24 cellular contexts compared by ENCODE assay signal in the genomic region with DNA sequence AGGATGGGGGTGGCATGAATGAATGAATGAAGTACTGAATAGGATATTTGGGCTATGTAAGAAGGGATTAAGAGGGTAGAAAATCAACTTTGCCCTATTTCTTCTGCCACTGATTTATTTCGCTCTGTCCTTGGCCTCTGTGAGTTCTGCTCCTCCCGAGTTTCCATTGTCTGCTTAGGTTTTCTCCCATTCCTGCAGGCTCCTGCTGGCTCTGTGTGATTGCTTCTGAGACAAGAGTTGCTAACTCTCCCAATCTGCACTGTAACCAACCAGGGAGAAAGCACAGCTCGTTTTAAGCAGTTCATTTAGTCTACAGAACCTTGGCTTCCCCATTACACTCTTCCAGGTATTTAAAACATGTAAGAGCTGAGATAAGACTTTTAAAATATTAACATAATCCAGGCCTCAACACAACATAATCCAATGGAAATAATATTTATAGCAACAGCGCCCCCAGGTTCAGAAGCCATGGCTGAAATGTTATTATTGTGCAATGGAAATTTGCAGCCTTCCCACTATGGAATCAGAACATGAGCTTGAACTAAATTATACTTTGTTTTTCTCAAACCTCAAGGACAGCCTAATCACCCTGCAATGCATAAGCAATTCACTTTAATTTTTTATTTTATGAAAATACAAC.
DNase-seq lines count a peak whose midpoint lies in the region; ATAC-seq, FAIRE-seq and TF ChIP-seq lines count a peak whose summit lies in the region.
"Had no signal": no experiment of that assay in that cellular context is flagged by ENCODE, and none has a peak within 500 bp of the region (broad histone marks: within the 10 kb centered on the region; RNA-seq: fewer than 3 reads in every experiment).

No MANE protein-coding gene starts in this region.

- no peak for TF ChIP-seq CTCF in HepG2 (CRISPR knock-in tag; IDR thresholded peaks at IDR 0.05)
- peak in 1 of 4 donors; percentile 21 for TF ChIP-seq CTCF in right lobe of liver (IDR thresholded peaks at IDR 0.05)
- TF ChIP-seq CTCF in body of pancreas (IDR thresholded peaks at IDR 0.05): peak in 5 of 7 experiments; percentile 7 to 31 (median 18)
- TF ChIP-seq CTCF in liver (IDR thresholded peaks at IDR 0.05; ENCODE audit: low read depth, low read length, missing input control): no peak
- TF ChIP-seq CTCF in esophagus squamous epithelium (IDR thresholded peaks at IDR 0.05): no peak

- H3K9me3 ChIP-seq in HepG2 (ENCODE audit: low read length): no peaks in the 10 kb centered on the region
- H3K9me3 ChIP-seq in right lobe of liver: no peaks in the 10 kb centered on the region
- H3K9me3 ChIP-seq in body of pancreas: no peaks in the 10 kb centered on the region
- no peaks in the 10 kb centered on the region for H3K9me3 ChIP-seq in liver (ENCODE audit: control insufficient read depth in 4 of 4, low read length in 3 of 4)
- H3K9me3 ChIP-seq in esophagus squamous epithelium: no peaks in the 10 kb centered on the region
- no peaks in the 10 kb centered on the region for H3K9me3 ChIP-seq in CD8-positive, alpha-beta memory T cell (ENCODE audit: low read length)

- no peak overlapping the region for H3K4me3 Mint-ChIP-seq in CD8-positive, alpha-beta memory T cell
- H3K4me3 Mint-ChIP-seq: activated CD4-positive, alpha-beta memory T cell treated with anti-CD3 and anti-CD28 coated beads, Interleukin-2, amount 10 ng/mL, durations not matched to agents 7 days and 5 days; activated naive CD4-positive, alpha-beta T cell treated with anti-CD3 and anti-CD28 coated beads, Interleukin-2, amount 50 U/mL, for 24 hours; activated T-cell treated with anti-CD3 and anti-CD28 coated beads, Interleukin-2, amount 50 U/mL, for 4 hours; CD4-positive, CD25-positive, alpha-beta regulatory T cell; immature natural killer cell; naive B cell; WTC11 had no signal

- no peaks in the 10 kb centered on the region for H3K9me3 Mint-ChIP-seq in CD8-positive, alpha-beta memory T cell
- H3K9me3 Mint-ChIP-seq: activated CD4-positive, alpha-beta memory T cell treated with anti-CD3 and anti-CD28 coated beads, Interleukin-2, amount 10 ng/mL, durations not matched to agents 7 days and 5 days; activated naive CD4-positive, alpha-beta T cell treated with anti-CD3 and anti-CD28 coated beads, Interleukin-2, amount 50 U/mL, for 24 hours; activated T-cell treated with anti-CD3 and anti-CD28 coated beads, Interleukin-2, amount 50 U/mL, for 4 hours; CD4-positive, CD25-positive, alpha-beta regulatory T cell; immature natural killer cell; naive B cell; WTC11 had no signal

- DNase-seq in HepG2 (ENCODE audit: low spot score) (no peak), right lobe of liver (no peak), body of pancreas (peak in 2 of 4 donors; percentile 20 to 37), NCI-H446 (lab: John Stamatoyannopoulos, UW) (no peak), esophagus squamous epithelium (lab: John Stamatoyannopoulos, UW) (no peak), pons (ENCODE audit: low spot score) (no peak)
- no peak for DNase-seq in CD8-positive, alpha-beta memory T cell
- DNase-seq: ACHN; activated CD4-positive, alpha-beta memory T cell treated with anti-CD3 and anti-CD28 coated beads, Interleukin-2, amount 10 ng/mL, durations not matched to agents 7 days and 5 days; activated T-cell treated with anti-CD3 and anti-CD28 coated beads, Interleukin-2, amount 50 U/mL, for 4 hours; CD4-positive, CD25-positive, alpha-beta regulatory T cell; dermis blood vessel endothelial cell; glutamatergic neuron; immature natural killer cell; naive B cell; NCI-H2029; NCI-H526; SIG-M5; T-helper 2 cell had no signal

- intact Hi-C loops in HepG2 (cut with micrococcal nuclease; ENCODE audit: unreplicated experiment) (no loop called here), right lobe of liver (cut with DNase I) (no loop called here), body of pancreas (cut with DNase I) (no loop called here), esophagus squamous epithelium (cut with DNase I) (no loop called here)

- H3K36me3 Mint-ChIP-seq in CD8-positive, alpha-beta memory T cell: no peaks in the 10 kb centered on the region
- H3K36me3 Mint-ChIP-seq: activated naive CD4-positive, alpha-beta T cell treated with anti-CD3 and anti-CD28 coated beads, Interleukin-2, amount 50 U/mL, for 24 hours; CD4-positive, CD25-positive, alpha-beta regulatory T cell; immature natural killer cell; naive B cell; WTC11 had no signal

- CTCF ChIA-PET in HepG2 (lab: Yijun Ruan, JAX; ENCODE audit: low intra/inter-chr PET ratio, low total read pairs): no interaction called here
- CTCF ChIA-PET in CD8-positive, alpha-beta memory T cell (lab: Charles Lee): no interaction called here

- no peak overlapping the region for H3K4me2 ChIP-seq in HepG2 (ENCODE audit: low read depth, low read length)

- no peak for TF ChIP-seq RAD21 in HepG2 (CRISPR knock-in tag; IDR thresholded peaks at IDR 0.05)
- peak; percentile 29 to 51 for TF ChIP-seq RAD21 in liver (IDR thresholded peaks at IDR 0.05)

- no peaks in the 10 kb centered on the region for H4K20me1 ChIP-seq in HepG2 (ENCODE audit: insufficient read depth, low read length)

- peaks cover 0 to 6% (median 4%) of the 10 kb centered on the region in 3 donors for H3K4me1 Mint-ChIP-seq in CD8-positive, alpha-beta memory T cell
- H3K4me1 Mint-ChIP-seq: activated naive CD4-positive, alpha-beta T cell treated with anti-CD3 and anti-CD28 coated beads, Interleukin-2, amount 50 U/mL, for 24 hours; CD4-positive, CD25-positive, alpha-beta regulatory T cell; naive B cell had no signal

- 34% methylated on average over 4 of the region's 4 CpGs for WGBS in HepG2 (ENCODE audit: low lambda C conversion rate)
- 66% methylated on average over 4 of the region's 4 CpGs for WGBS in right lobe of liver (ENCODE audit: insufficient coverage, low coverage, low lambda C conversion rate, missing lambda C conversion rate)
- WGBS in body of pancreas, 2 donors: 61 to 67% methylated on average over 4 of the region's 4 CpGs
- WGBS in liver: 73% methylated on average over 4 of the region's 4 CpGs
- 67% methylated on average over 4 of the region's 4 CpGs for WGBS in esophagus squamous epithelium, 2 donors

- H3K9ac ChIP-seq in HepG2 (ENCODE audit: insufficient read depth, low read depth, low read length) (no peak overlapping the region), liver (ENCODE audit: low read depth in 1 of 2, low read length in 2 of 2) (no peak overlapping the region)

- H3K27ac ChIP-seq in HepG2 (ENCODE audit: extremely low read length, insufficient read depth, low read length) (no peak overlapping the region), right lobe of liver (no peak overlapping the region), body of pancreas (peak overlapping the region in 1 of 4 donors; percentile 49), liver (ENCODE audit: low read depth in 1 of 2, low read length in 2 of 2) (no peak overlapping the region), esophagus squamous epithelium (peak overlapping the region in 2 of 4 donors; percentile 2 to 68)
- no peak overlapping the region for H3K27ac ChIP-seq in CD8-positive, alpha-beta memory T cell (ENCODE audit: low read depth, low read length)

- TF ChIP-seq POLR2A in HepG2 (IDR thresholded peaks at IDR 0.05; ENCODE audit: insufficient read depth in 1 of 2, low read depth in 2 of 2, low read length in 2 of 2): no peak
- no peak for TF ChIP-seq POLR2A in right lobe of liver (IDR thresholded peaks at IDR 0.05)
- TF ChIP-seq POLR2A in body of pancreas (IDR thresholded peaks at IDR 0.05): no peak
- no peak for TF ChIP-seq POLR2A in esophagus squamous epithelium (IDR thresholded peaks at IDR 0.05)

- in situ Hi-C loops in HepG2 (cut with HindIII; ENCODE audit: extremely low pct_ligation_motif_present, low pct_unique_long_range_greater_than_20kb): no loop called here

- ATAC-seq in HepG2 (no peak), right lobe of liver (no peak), body of pancreas (no peak)
- ATAC-seq: activated T-cell treated with anti-CD3 and anti-CD28 coated beads, Interleukin-2, amount 50 U/mL, for 4 hours; WTC11 had no signal

- POLR2A ChIA-PET in HepG2 (lab: Yijun Ruan, JAX): no interaction called here
- POLR2A ChIA-PET in CD8-positive, alpha-beta memory T cell (lab: Charles Lee): no interaction called here

- no peaks in the 10 kb centered on the region for H3K79me2 ChIP-seq in HepG2 (ENCODE audit: insufficient read depth, low read length)

- TF ChIP-seq EP300 in HepG2 (IDR thresholded peaks at IDR 0.05; ENCODE audit: low read depth in 2 of 2, low read length in 2 of 2) (no peak), HepG2 (CRISPR knock-in tag; IDR thresholded peaks at IDR 0.05; ENCODE audit: borderline replicate concordance) (no peak)

- H3K4me1 ChIP-seq in HepG2 (ENCODE audit: insufficient read depth, low read length) (no peaks in the 10 kb centered on the region), right lobe of liver (no peaks in the 10 kb centered on the region), body of pancreas (peaks cover 20% of the 10 kb centered on the region), liver (ENCODE audit: control insufficient read depth in 4 of 4, insufficient read depth in 4 of 4, low read length in 3 of 4) (no peaks in the 10 kb centered on the region), esophagus squamous epithelium (peaks cover 0 to 23% (median 10%) of the 10 kb centered on the region in 3 donors)
- no peaks in the 10 kb centered on the region for H3K4me1 ChIP-seq in CD8-positive, alpha-beta memory T cell (ENCODE audit: insufficient read depth, low read length)

- H3K4me3 ChIP-seq in HepG2 (replicated peaks in 1 of 3; ENCODE audit: insufficient read depth in 1 of 3, low read depth in 2 of 3, low read length in 3 of 3) (no peak overlapping the region), right lobe of liver (no peak overlapping the region), body of pancreas (no peak overlapping the region), liver (ENCODE audit: low read depth in 1 of 3, low read length in 3 of 3) (no peak overlapping the region), esophagus squamous epithelium (no peak overlapping the region)
- no peak overlapping the region for H3K4me3 ChIP-seq in CD8-positive, alpha-beta memory T cell (ENCODE audit: low read length)
- H3K4me3 ChIP-seq: lung had no signal

- no peak for FAIRE-seq in HepG2 (lab: Jason Lieb, UNC)

- no TSS peak for BruUV-seq in HepG2 (replicated peaks; lab: Mats Ljungman, UMichigan)

- H2AFZ ChIP-seq in HepG2 (ENCODE audit: low read length): no peak overlapping the region

- no peaks in the 10 kb centered on the region for H3K36me3 ChIP-seq in HepG2 (replicated peaks in 1 of 2; ENCODE audit: control insufficient read depth in 1 of 2, insufficient read depth in 2 of 2, low read length in 2 of 2)
- H3K36me3 ChIP-seq in right lobe of liver: no peaks in the 10 kb centered on the region
- H3K36me3 ChIP-seq in body of pancreas (replicated peaks in 1 of 2; ENCODE audit: insufficient read depth in 1 of 2, low read depth in 2 of 2): no peaks in the 10 kb centered on the region
- no peaks in the 10 kb centered on the region for H3K36me3 ChIP-seq in liver (ENCODE audit: control insufficient read depth in 4 of 4, insufficient read depth in 3 of 4, low read depth in 1 of 4, low read length in 3 of 4)
- H3K36me3 ChIP-seq in esophagus squamous epithelium: no peaks in the 10 kb centered on the region
- H3K36me3 ChIP-seq in CD8-positive, alpha-beta memory T cell (ENCODE audit: insufficient read depth, low read length): no peaks in the 10 kb centered on the region

- H3K27me3 Mint-ChIP-seq in CD8-positive, alpha-beta memory T cell: peaks cover 9 to 13% of the 10 kb centered on the region in 2 donors

- H3K27me3 ChIP-seq in HepG2 (ENCODE audit: control insufficient read depth in 1 of 2, insufficient read depth in 2 of 2, low read length in 2 of 2): peaks cover 2 to 9% of the 10 kb centered on the region in 2 experiments; a peak in 3 of 5 replicates
- H3K27me3 ChIP-seq in right lobe of liver: no peaks in the 10 kb centered on the region
- no peaks in the 10 kb centered on the region for H3K27me3 ChIP-seq in body of pancreas
- no peaks in the 10 kb centered on the region for H3K27me3 ChIP-seq in liver (ENCODE audit: control insufficient read depth in 4 of 4, insufficient read depth in 4 of 4, low read length in 3 of 4)
- H3K27me3 ChIP-seq in esophagus squamous epithelium: peaks cover 0 to 12% (median 0%) of the 10 kb centered on the region in 4 donors
- H3K27me3 ChIP-seq in CD8-positive, alpha-beta memory T cell (ENCODE audit: insufficient read depth, low read length, poor library complexity, severe bottlenecking): no peaks in the 10 kb centered on the region

- no peak overlapping the region for H3K27ac Mint-ChIP-seq in CD8-positive, alpha-beta memory T cell
- H3K27ac Mint-ChIP-seq: activated CD4-positive, alpha-beta memory T cell treated with anti-CD3 and anti-CD28 coated beads, Interleukin-2, amount 10 ng/mL, durations not matched to agents 7 days and 5 days; activated naive CD4-positive, alpha-beta T cell treated with anti-CD3 and anti-CD28 coated beads, Interleukin-2, amount 50 U/mL, for 24 hours; CD4-positive, CD25-positive, alpha-beta regulatory T cell; immature natural killer cell; naive B cell; progenitor cell of endocrine pancreas; WTC11 had no signal

Comparison
In these comparisons a context has a peak if more than half of its experiments do, and no peak if none do; other contexts are left out.
1. CTCF ChIP-seq: peak in body of pancreas (5 of 7); none in HepG2 (single experiment), liver (single experiment) and esophagus squamous epithelium (0 of 6).